In the genomic region with DNA sequence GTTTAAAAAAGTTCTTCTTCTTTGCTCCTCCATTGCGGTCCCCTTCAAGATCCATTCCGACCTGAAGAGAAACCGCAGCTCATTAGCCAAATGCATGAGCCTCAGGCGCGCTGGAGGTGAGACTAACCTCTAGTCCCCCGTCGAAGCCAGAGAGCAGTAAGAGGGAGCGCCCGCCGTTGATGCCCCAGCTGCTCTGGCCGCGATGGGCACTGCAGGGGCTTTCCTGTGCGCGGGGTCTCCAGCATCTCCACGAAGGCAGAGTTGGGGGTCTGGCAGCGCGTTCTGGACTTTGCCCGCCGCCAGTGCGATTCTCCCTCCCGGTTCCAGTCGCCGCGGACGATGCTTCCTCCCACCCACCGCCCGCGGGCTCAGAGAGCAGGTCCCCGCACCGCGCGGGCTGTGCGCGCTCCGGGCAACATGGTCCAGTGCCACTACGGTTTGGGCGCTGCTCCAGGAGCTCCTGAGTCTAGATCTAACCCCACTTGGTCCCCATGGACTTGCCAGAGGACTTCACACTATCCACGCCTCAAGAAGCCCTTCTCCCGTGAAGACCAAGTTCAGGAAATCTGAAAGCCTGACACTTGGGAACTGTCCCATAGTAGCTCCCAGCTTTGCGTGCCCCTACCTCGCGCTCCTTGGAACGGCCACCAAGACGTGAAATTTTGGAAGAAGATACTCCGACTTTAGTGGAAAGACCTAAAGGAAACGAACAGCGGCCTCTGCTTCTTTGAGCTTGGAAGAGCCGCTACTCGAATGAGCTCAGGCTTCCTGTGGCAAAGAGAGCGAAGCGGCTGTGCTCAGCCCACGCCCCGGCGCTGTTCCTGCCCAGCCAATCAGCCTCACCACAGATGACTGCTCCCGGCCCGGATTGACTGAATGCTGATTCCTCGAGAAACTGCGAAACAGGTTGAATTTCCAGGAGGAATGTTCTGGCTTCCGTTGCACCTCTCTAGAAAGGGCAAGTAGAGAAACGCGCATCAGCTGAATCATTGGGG, we compare ENCODE assay signal across 8 cellular contexts. TPM values are rescaled to one million over a fixed set of nuclear protein-coding genes. Genes with fewer than 3 reads are reported as not detected.
DNase-seq lines count a peak whose midpoint lies in the region; ATAC-seq, FAIRE-seq and TF ChIP-seq lines count a peak whose summit lies in the region.

A gene (minus strand): TSS at position 755 of the 995 bp plus-strand sequence. CDS start 700 bp downstream, at position 55.

- peaks cover 28% of the 10 kb centered on the region for H3K27me3 Mint-ChIP-seq in IgD-negative memory B cell
- peaks cover 39% of the 10 kb centered on the region for H3K27me3 Mint-ChIP-seq in activated CD4-positive, alpha-beta T cell treated with anti-CD3 and anti-CD28 coated beads, Interleukin-2, amount 10 ng/mL, durations not matched to agents 24 days and 14 days

- H3K79me2 ChIP-seq in HepG2 (ENCODE audit: insufficient read depth, low read length): peaks cover 22% of the 10 kb centered on the region

- peak within 1 kb of the TSS; percentile 91 for H3K4me2 ChIP-seq in HepG2 (ENCODE audit: low read depth, low read length)

- H3K4me1 ChIP-seq in duodenal mucosa (ENCODE audit: control insufficient read depth in 1 of 2, insufficient read depth in 2 of 2, low read length in 2 of 2): peaks cover 7 to 16% of the 10 kb centered on the region in 2 donors
- peaks cover 59% of the 10 kb centered on the region for H3K4me1 ChIP-seq in HepG2 (ENCODE audit: insufficient read depth, low read length)

- no peaks in the 10 kb centered on the region for H3K9me3 Mint-ChIP-seq in IgD-negative memory B cell
- no peaks in the 10 kb centered on the region for H3K9me3 Mint-ChIP-seq in activated CD4-positive, alpha-beta T cell treated with anti-CD3 and anti-CD28 coated beads, Interleukin-2, amount 10 ng/mL, durations not matched to agents 24 days and 14 days

- no TSS peak for BruUV-seq in HepG2 (replicated peaks; lab: Mats Ljungman, UMichigan)

- H3K9ac ChIP-seq in duodenal mucosa (ENCODE audit: low read depth in 1 of 2, low read length in 2 of 2) (peak within 1 kb of the TSS; percentile 76 to 81), HepG2 (ENCODE audit: insufficient read depth, low read depth, low read length) (peak within 1 kb of the TSS; percentile 68)

- peaks cover 0 to 7% of the 10 kb centered on the region in 2 donors for H3K27me3 ChIP-seq in duodenal mucosa (ENCODE audit: control insufficient read depth in 1 of 2, insufficient read depth in 2 of 2, low read length in 2 of 2)
- H3K27me3 ChIP-seq in HepG2 (ENCODE audit: control insufficient read depth in 1 of 2, insufficient read depth in 2 of 2, low read length in 2 of 2): no peaks in the 10 kb centered on the region

- peak; percentile 84 to 92 for TF ChIP-seq POLR2A in HepG2 (IDR thresholded peaks at IDR 0.05; ENCODE audit: insufficient read depth in 1 of 2, low read depth in 2 of 2, low read length in 2 of 2)

- H4K20me1 ChIP-seq in HepG2 (ENCODE audit: insufficient read depth, low read length): no peaks in the 10 kb centered on the region

- peak; percentile 39; the same call in 1 of the 2 replicates for TF ChIP-seq CTCF in HepG2 (CRISPR knock-in tag; IDR thresholded peaks at IDR 0.05)

- DNase-seq in EL (peak; percentile 54), HepG2 (ENCODE audit: low spot score) (peak; percentile 63), NCI-H1048 (lab: John Stamatoyannopoulos, UW) (no peak)
- peak; percentile 83 for DNase-seq in activated CD4-positive, alpha-beta T cell treated with anti-CD3 and anti-CD28 coated beads, Interleukin-2, amount 10 ng/mL, durations not matched to agents 24 days and 14 days
- peak; percentile 48 for DNase-seq in stimulated activated CD4-positive, alpha-beta T cell treated with anti-CD3 and anti-CD28 coated beads, Interleukin-4, amount 100 ng/mL, for 24 hours

- POLR2A ChIA-PET in HepG2 (lab: Yijun Ruan, JAX): interaction anchor here (0.7 to 2.8 kb wide), 7 partner anchors 11 to 136 kb away, joined by 3 to 11 read pairs (median 6); a partner anchor contains a TSS

- H3K4me3 Mint-ChIP-seq in IgD-negative memory B cell: peak within 1 kb of the TSS; percentile 76 to 92 (median 86)
- H3K4me3 Mint-ChIP-seq in activated CD4-positive, alpha-beta T cell treated with anti-CD3 and anti-CD28 coated beads, Interleukin-2, amount 10 ng/mL, durations not matched to agents 24 days and 14 days: peak within 1 kb of the TSS; percentile 89

- peak within 1 kb of the TSS in 1 of 3 donors; percentile 48 for H3K27ac Mint-ChIP-seq in IgD-negative memory B cell
- peak within 1 kb of the TSS; percentile 41 for H3K27ac Mint-ChIP-seq in activated CD4-positive, alpha-beta T cell treated with anti-CD3 and anti-CD28 coated beads, Interleukin-2, amount 10 ng/mL, durations not matched to agents 24 days and 14 days

- peak; percentile 28 for FAIRE-seq in HepG2 (lab: Jason Lieb, UNC)

- CTCF ChIA-PET in HepG2 (lab: Yijun Ruan, JAX; ENCODE audit: low intra/inter-chr PET ratio, low total read pairs): no interaction called here

- in situ Hi-C loops in HepG2 (cut with HindIII; ENCODE audit: extremely low pct_ligation_motif_present, low pct_unique_long_range_greater_than_20kb): no loop called here

- peak within 1 kb of the TSS; percentile 2 for H2AFZ ChIP-seq in HepG2 (ENCODE audit: low read length)

- no peaks in the 10 kb centered on the region for H3K36me3 Mint-ChIP-seq in IgD-negative memory B cell
- H3K36me3 Mint-ChIP-seq in activated CD4-positive, alpha-beta T cell treated with anti-CD3 and anti-CD28 coated beads, Interleukin-2, amount 10 ng/mL, durations not matched to agents 24 days and 14 days (ENCODE audit: low read depth): no peaks in the 10 kb centered on the region

- ATAC-seq in GM21515 (IDR thresholded peaks at IDR 0.05; ENCODE audit: unreplicated experiment) (peak; percentile 64), HepG2 (peak; percentile 98)

- H3K36me3 ChIP-seq in duodenal mucosa (ENCODE audit: control insufficient read depth in 1 of 2, insufficient read depth in 2 of 2, low read length in 2 of 2): no peaks in the 10 kb centered on the region
- H3K36me3 ChIP-seq in HepG2 (replicated peaks in 1 of 2; ENCODE audit: control insufficient read depth in 1 of 2, insufficient read depth in 2 of 2, low read length in 2 of 2): 0 out of 5 replicates have a peak, but pooled peaks cover 0 to 2% of the 10 kb centered on the region in 2 experiments

- H3K27ac ChIP-seq in duodenal mucosa (ENCODE audit: low read depth, low read length) (no peak within 1 kb of the TSS), HepG2 (ENCODE audit: extremely low read length, insufficient read depth, low read length) (peak within 1 kb of the TSS; percentile 57)

- intact Hi-C loops in activated CD4-positive, alpha-beta T cell treated with anti-CD3 and anti-CD28 coated beads, Interleukin-2, amount 10 ng/mL, durations not matched to agents 24 days and 14 days (cut with micrococcal nuclease): loop anchor here (2.0 kb wide), 1 partner anchor 28 kb away; a partner anchor contains a TSS
- intact Hi-C loops in HepG2 (cut with micrococcal nuclease; ENCODE audit: unreplicated experiment): loop anchor here (2.0 to 10.0 kb wide), 2 partner anchors 32 to 286 kb away; no protein-coding TSS in a partner anchor

- H3K9me3 ChIP-seq in duodenal mucosa (ENCODE audit: control insufficient read depth in 1 of 2, low read length in 2 of 2): no peaks in the 10 kb centered on the region
- H3K9me3 ChIP-seq in HepG2 (ENCODE audit: low read length): no peaks in the 10 kb centered on the region

- no peak for TF ChIP-seq RAD21 in HepG2 (CRISPR knock-in tag; IDR thresholded peaks at IDR 0.05)

- 1% methylated on average over 12 of the region's 61 CpGs for WGBS in HepG2 (ENCODE audit: low lambda C conversion rate)

- peaks cover 14 to 16% (median 15%) of the 10 kb centered on the region in 3 donors for H3K4me1 Mint-ChIP-seq in IgD-negative memory B cell
- peaks cover 23% of the 10 kb centered on the region for H3K4me1 Mint-ChIP-seq in activated CD4-positive, alpha-beta T cell treated with anti-CD3 and anti-CD28 coated beads, Interleukin-2, amount 10 ng/mL, durations not matched to agents 24 days and 14 days

- TF ChIP-seq EP300 in HepG2 (IDR thresholded peaks at IDR 0.05; ENCODE audit: low read depth in 2 of 2, low read length in 2 of 2) (peak in 1 of 2 experiments; percentile 35; a peak in 1 of 4 replicates), HepG2 (CRISPR knock-in tag; IDR thresholded peaks at IDR 0.05; ENCODE audit: borderline replicate concordance) (no peak)

- H3K4me3 ChIP-seq in duodenal mucosa (ENCODE audit: low read depth in 1 of 2, low read length in 2 of 2) (peak within 1 kb of the TSS; percentile 85 to 91), HepG2 (replicated peaks in 1 of 3; ENCODE audit: insufficient read depth in 1 of 3, low read depth in 2 of 3, low read length in 3 of 3) (peak within 1 kb of the TSS; percentile 68 to 79 (median 79))

TF ChIP-seq in HepG2, 621 proteins besides CTCF, POLR2A, EP300 and RAD21 (continues in another document):
- TF ChIP-seq ZNF282 (IDR thresholded peaks at IDR 0.05; ENCODE audit: partially characterized antibody): no peak
- no peak for TF ChIP-seq JDP2 (CRISPR knock-in tag; IDR thresholded peaks at IDR 0.05; ENCODE audit: borderline replicate concordance)

RNA-seq across cellular contexts. Expression of the gene that starts here (rescaled TPM):
- 2.5 TPM for polyA plus RNA-seq in IgD-negative memory B cell
- total RNA-seq in activated CD4-positive, alpha-beta T cell treated with anti-CD3 and anti-CD28 coated beads, Interleukin-2, amount 10 ng/mL, durations not matched to agents 24 days and 14 days: 1.4 and 2.2 TPM in 2 replicates
- total RNA-seq in HepG2 (2016; rRNA removed; fragmentation: Illumina TruSeq; extraction: Trizol): 25.9 and 42.8 TPM in 2 replicates
- total RNA-seq in HepG2 (2016; cell fraction: cytosol; rRNA removed; fragmentation: Illumina TruSeq; extraction: Trizol; ENCODE audit: low read depth): 5.0 and 6.3 TPM in 2 replicates
- total RNA-seq in HepG2 (2016; cell fraction: insoluble cytoplasmic fraction; rRNA removed; fragmentation: Illumina TruSeq; extraction: Trizol): 22.6 and 44.1 TPM in 2 replicates
- total RNA-seq in HepG2 (2016; cell fraction: membrane; rRNA removed; fragmentation: Illumina TruSeq; extraction: Trizol): 7.6 and 7.9 TPM in 2 replicates
- total RNA-seq in HepG2 (2016; cell fraction: nucleus; rRNA removed; fragmentation: Illumina TruSeq; extraction: Trizol): 42.9 and 51.8 TPM in 2 replicates
- 52.6 and 79.9 TPM in 2 replicates for polyA plus RNA-seq in HepG2 (2011; rRNA removed)
- 47.0 and 67.2 TPM in 2 replicates for polyA plus RNA-seq in HepG2 (2011; cell fraction: cytosol; rRNA removed)
- 47.8 and 75.8 TPM in 2 replicates for polyA plus RNA-seq in HepG2 (2011; cell fraction: nucleus; rRNA removed)
- polyA plus RNA-seq in HepG2 (2012): 21.6 and 34.5 TPM in 2 replicates
- polyA plus RNA-seq in HepG2 (2016; cell fraction: cytosol; fragmentation: Illumina TruSeq; extraction: Trizol; ENCODE audit: low read depth): 2.7 and 3.2 TPM in 2 replicates
- polyA plus RNA-seq in HepG2 (2016; cell fraction: insoluble cytoplasmic fraction; fragmentation: Illumina TruSeq; extraction: Trizol; ENCODE audit: low read depth): 16.4 and 17.9 TPM in 2 replicates
- polyA plus RNA-seq in HepG2 (2016; cell fraction: membrane; fragmentation: Illumina TruSeq; extraction: Trizol; ENCODE audit: low read depth): 4.7 and 5.0 TPM in 2 replicates
- 44.6 and 47.8 TPM in 2 replicates for polyA plus RNA-seq in HepG2 (2016; cell fraction: nucleus; fragmentation: Illumina TruSeq; extraction: Trizol; ENCODE audit: insufficient read depth, low read depth)
- 64.0 TPM in 1 of 2 replicates, not detected in the other for polyA minus RNA-seq in HepG2 (2011; rRNA and poly(A)+ RNA removed; ENCODE audit: low replicate concordance)
- polyA minus RNA-seq in HepG2 (2011; cell fraction: cytosol; rRNA and poly(A)+ RNA removed): 34.7 and 55.1 TPM in 2 replicates
- 53.6 and 84.8 TPM in 2 replicates for polyA minus RNA-seq in HepG2 (2011; cell fraction: nucleus; rRNA and poly(A)+ RNA removed)
